ENCODE assay signal across 23 cellular contexts in the genomic region with DNA sequence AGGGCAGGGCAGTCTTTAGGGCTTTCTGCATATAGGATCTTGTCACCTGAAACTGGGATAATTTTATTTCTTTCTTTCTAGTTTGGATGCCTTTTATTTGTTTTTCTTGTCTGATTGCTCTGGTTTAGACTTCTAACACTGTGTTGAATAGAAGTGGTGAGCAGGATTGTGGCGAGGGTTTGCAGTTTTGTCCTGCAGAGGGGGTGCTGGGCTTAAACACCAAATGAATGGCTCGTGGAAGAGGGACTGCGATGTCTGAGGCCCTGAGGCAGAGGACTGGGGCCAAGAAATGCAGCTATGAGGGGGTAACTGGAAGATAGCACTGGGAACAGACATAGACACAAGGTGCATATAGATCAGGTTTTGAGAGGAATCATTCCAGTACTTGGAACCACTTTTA. TPM values are rescaled to one million over a fixed set of nuclear protein-coding genes. Genes with fewer than 3 reads are reported as not detected.
DNase-seq lines count a peak whose midpoint lies in the region; ATAC-seq and TF ChIP-seq lines count a peak whose summit lies in the region.
"Had no signal": no experiment of that assay in that cellular context is flagged by ENCODE, and none has a peak within 500 bp of the region (broad histone marks: within the 10 kb centered on the region; RNA-seq: fewer than 3 reads in every experiment).

No MANE protein-coding gene starts in this region.

- no peaks in the 10 kb centered on the region for H3K9me2 ChIP-seq in PC-3 (replicated peaks; ENCODE audit: low read length)

- peaks cover 6% of the 10 kb centered on the region; the same call in 1 of the 2 replicates for H3K36me3 ChIP-seq in PC-3 (ENCODE audit: low read depth, low read length)

- H3K9me3 ChIP-seq in PC-3 (ENCODE audit: low read length) = no peaks in the 10 kb centered on the region
- H3K9me3 ChIP-seq: lower lobe of right lung had no signal

- no peak overlapping the region for H3K27ac Mint-ChIP-seq in activated CD8-positive, alpha-beta memory T cell treated with anti-CD3 and anti-CD28 coated beads, Interleukin-2, amount 10 ng/mL, durations not matched to agents 7 days and 5 days
- peak overlapping the region; percentile 18 to 57 for H3K27ac Mint-ChIP-seq in effector memory CD8-positive, alpha-beta T cell
- peak overlapping the region; percentile 17 for H3K27ac Mint-ChIP-seq in stimulated activated effector memory CD8-positive, alpha-beta T cell treated with anti-CD3 and anti-CD28 coated beads, Interleukin-12 subunit alpha, Interleukin-12 subunit beta, amount 100 ng/mL, for 72 hours
- H3K27ac Mint-ChIP-seq: activated naive CD8-positive, alpha-beta T cell treated with anti-CD3 and anti-CD28 coated beads, Interleukin-2, amount 10 ng/mL, durations not matched to agents 7 days and 5 days; brain; CD14-positive monocyte had no signal

- CTCF ChIA-PET in activated CD8-positive, alpha-beta memory T cell treated with anti-CD3 and anti-CD28 coated beads, Interleukin-2, amount 10 ng/mL, durations not matched to agents 7 days and 5 days (lab: Charles Lee) = interaction anchor here (1.3 kb wide), 1 partner anchor 11 kb away, joined by 4 read pairs; no protein-coding TSS in a partner anchor
- CTCF ChIA-PET in PC-3 (lab: Charles Lee) = no interaction called here

- no peak overlapping the region for H3K4me3 Mint-ChIP-seq in activated CD8-positive, alpha-beta memory T cell treated with anti-CD3 and anti-CD28 coated beads, Interleukin-2, amount 10 ng/mL, durations not matched to agents 7 days and 5 days
- no peak overlapping the region for H3K4me3 Mint-ChIP-seq in effector memory CD8-positive, alpha-beta T cell
- no peak overlapping the region for H3K4me3 Mint-ChIP-seq in stimulated activated effector memory CD8-positive, alpha-beta T cell treated with anti-CD3 and anti-CD28 coated beads, Interleukin-12 subunit alpha, Interleukin-12 subunit beta, amount 100 ng/mL, for 72 hours
- H3K4me3 Mint-ChIP-seq: activated naive CD8-positive, alpha-beta T cell treated with anti-CD3 and anti-CD28 coated beads, Interleukin-2, amount 10 ng/mL, durations not matched to agents 7 days and 5 days; brain; CD14-positive monocyte had no signal

- no peak overlapping the region for H2AFZ ChIP-seq in PC-3 (ENCODE audit: low read length)
- H2AFZ ChIP-seq: hepatocyte had no signal

- ATAC-seq in activated CD8-positive, alpha-beta memory T cell treated with anti-CD3 and anti-CD28 coated beads, Interleukin-2, amount 10 ng/mL, durations not matched to agents 7 days and 5 days = no peak
- ATAC-seq in PC-3 = no peak
- no peak for ATAC-seq in effector memory CD8-positive, alpha-beta T cell (replicated peaks)
- ATAC-seq in stimulated activated effector memory CD8-positive, alpha-beta T cell treated with anti-CD3 and anti-CD28 coated beads, Interleukin-12 subunit alpha, Interleukin-12 subunit beta, amount 100 ng/mL, for 72 hours = no peak
- ATAC-seq: lower lobe of right lung, right cardiac atrium had no signal

- H3K27me3 Mint-ChIP-seq in activated CD8-positive, alpha-beta memory T cell treated with anti-CD3 and anti-CD28 coated beads, Interleukin-2, amount 10 ng/mL, durations not matched to agents 7 days and 5 days = no peaks in the 10 kb centered on the region
- no peaks in the 10 kb centered on the region for H3K27me3 Mint-ChIP-seq in effector memory CD8-positive, alpha-beta T cell
- H3K27me3 Mint-ChIP-seq: activated naive CD8-positive, alpha-beta T cell treated with anti-CD3 and anti-CD28 coated beads, Interleukin-2, amount 10 ng/mL, durations not matched to agents 7 days and 5 days; brain had no signal

- no peak overlapping the region for H3K4me2 ChIP-seq in PC-3 (ENCODE audit: low read length)
- H3K4me2 ChIP-seq: hepatocyte had no signal

- POLR2A ChIA-PET in PC-3 (lab: Charles Lee; ENCODE audit: unreplicated experiment) = no interaction called here

- no peak overlapping the region for H3K9ac ChIP-seq in PC-3 (ENCODE audit: low read length)

- 0 out of 2 replicates have a peak, but pooled peaks have one; percentile 20 for TF ChIP-seq CTCF in PC-3 (conservative IDR thresholded peaks at IDR 0.05; ENCODE audit: low read depth, low read length)

- BruUV-seq in PC-3 (replicated peaks; lab: Mats Ljungman, UMichigan) = no TSS peak

- no peaks in the 10 kb centered on the region for H3F3A ChIP-seq in PC-3 (ENCODE audit: low read length, unreplicated experiment)

- no peaks in the 10 kb centered on the region for H3K4me1 ChIP-seq in PC-3 (ENCODE audit: insufficient read depth, low read length)
- H3K4me1 ChIP-seq: lower lobe of right lung had no signal

- H4K20me1 ChIP-seq in PC-3 (ENCODE audit: low read length) = peaks cover 11% of the 10 kb centered on the region

- no peaks in the 10 kb centered on the region for H3K27me3 ChIP-seq in PC-3 (ENCODE audit: low read length)
- H3K27me3 ChIP-seq: hepatocyte had no signal

- H3K27ac ChIP-seq in PC-3 (ENCODE audit: low read length) = no peak overlapping the region
- H3K27ac ChIP-seq in caudate nucleus (ENCODE audit: low read depth, low read length) = no peak overlapping the region
- H3K27ac ChIP-seq: hepatocyte, lower lobe of right lung had no signal

- DNase-seq in activated CD8-positive, alpha-beta memory T cell treated with anti-CD3 and anti-CD28 coated beads, Interleukin-2, amount 50 U/mL, for 48 hours = peak; percentile 36
- no peak for DNase-seq in activated CD8-positive, alpha-beta memory T cell treated with anti-CD3 and anti-CD28 coated beads, Interleukin-2, amount 10 ng/mL, durations not matched to agents 7 days and 5 days
- DNase-seq in PC-3 (no peak), SHP77 (lab: John Stamatoyannopoulos, UW) (no peak), retina (no peak), caudate nucleus (lab: John Stamatoyannopoulos, UW) (no peak)
- DNase-seq in effector memory CD8-positive, alpha-beta T cell = no peak
- no peak for DNase-seq in stimulated activated effector memory CD8-positive, alpha-beta T cell treated with anti-CD3 and anti-CD28 coated beads, Interleukin-12 subunit alpha, Interleukin-12 subunit beta, amount 100 ng/mL, for 72 hours (ENCODE audit: low spot score in 2 of 2)
- DNase-seq: activated naive CD8-positive, alpha-beta T cell treated with anti-CD3 and anti-CD28 coated beads, Interleukin-2, amount 10 ng/mL, durations not matched to agents 7 days and 5 days; activated T-cell treated with anti-CD3 and anti-CD28 coated beads, Interleukin-2, amount 50 U/mL, for 48 hours; dermis blood vessel endothelial cell; DMS153; foreskin melanocyte; GF-D8; lower lobe of right lung; NCI-H1436 treated with DMSO at 0.1 percent for 48 hours; NCI-H2171; NCI-H69; right cardiac atrium; Right ventricle myocardium superior had no signal

- intact Hi-C loops in PC-3 (cut with micrococcal nuclease) = no loop called here

- no peaks in the 10 kb centered on the region for H3K4me1 Mint-ChIP-seq in activated CD8-positive, alpha-beta memory T cell treated with anti-CD3 and anti-CD28 coated beads, Interleukin-2, amount 10 ng/mL, durations not matched to agents 7 days and 5 days
- H3K4me1 Mint-ChIP-seq in effector memory CD8-positive, alpha-beta T cell (ENCODE audit: low read depth in 2 of 2) = peaks cover 19 to 34% of the 10 kb centered on the region in 2 donors
- H3K4me1 Mint-ChIP-seq in stimulated activated effector memory CD8-positive, alpha-beta T cell treated with anti-CD3 and anti-CD28 coated beads, Interleukin-12 subunit alpha, Interleukin-12 subunit beta, amount 100 ng/mL, for 72 hours = peaks cover 27% of the 10 kb centered on the region
- H3K4me1 Mint-ChIP-seq: brain had no signal

- H3K9me3 Mint-ChIP-seq in activated CD8-positive, alpha-beta memory T cell treated with anti-CD3 and anti-CD28 coated beads, Interleukin-2, amount 10 ng/mL, durations not matched to agents 7 days and 5 days (ENCODE audit: low read depth) = peaks cover 4% of the 10 kb centered on the region
- H3K9me3 Mint-ChIP-seq in effector memory CD8-positive, alpha-beta T cell = no peaks in the 10 kb centered on the region
- no peaks in the 10 kb centered on the region for H3K9me3 Mint-ChIP-seq in stimulated activated effector memory CD8-positive, alpha-beta T cell treated with anti-CD3 and anti-CD28 coated beads, Interleukin-12 subunit alpha, Interleukin-12 subunit beta, amount 100 ng/mL, for 72 hours
- H3K9me3 Mint-ChIP-seq: activated naive CD8-positive, alpha-beta T cell treated with anti-CD3 and anti-CD28 coated beads, Interleukin-2, amount 10 ng/mL, durations not matched to agents 7 days and 5 days had no signal

- no peak overlapping the region for H3K4me3 ChIP-seq in PC-3 (ENCODE audit: low read length)
- H3K4me3 ChIP-seq: hepatocyte, lower lobe of right lung had no signal

- H3K79me2 ChIP-seq in PC-3 (ENCODE audit: low read length) = peaks cover 47% of the 10 kb centered on the region

- peaks cover 13% of the 10 kb centered on the region for H3K36me3 Mint-ChIP-seq in activated CD8-positive, alpha-beta memory T cell treated with anti-CD3 and anti-CD28 coated beads, Interleukin-2, amount 10 ng/mL, durations not matched to agents 7 days and 5 days
- peaks cover 20% of the 10 kb centered on the region for H3K36me3 Mint-ChIP-seq in effector memory CD8-positive, alpha-beta T cell (ENCODE audit: insufficient read depth)
- peaks cover 63% of the 10 kb centered on the region for H3K36me3 Mint-ChIP-seq in stimulated activated effector memory CD8-positive, alpha-beta T cell treated with anti-CD3 and anti-CD28 coated beads, Interleukin-12 subunit alpha, Interleukin-12 subunit beta, amount 100 ng/mL, for 72 hours

RNA-seq across cellular contexts. Expression of gene UBE2F, which starts 20.4 kb away (rescaled TPM):
- total RNA-seq in activated CD8-positive, alpha-beta memory T cell treated with anti-CD3 and anti-CD28 coated beads, Interleukin-2, amount 10 ng/mL, durations not matched to agents 7 days and 5 days = 10 to 100 TPM; 22.1 to 44.1 TPM
- total RNA-seq in PC-3 (2014; rRNA removed) = 37.5 and 57.8 TPM in 2 replicates
